Comparison of ENCODE assay signal across 15 cellular contexts in genomic region chr18:23342506-23342905, GRCh38.
DNase-seq lines count a peak whose midpoint lies in the region; ATAC-seq and TF ChIP-seq lines count a peak whose summit lies in the region.
"Had no signal": no experiment of that assay in that cellular context is flagged by ENCODE, and none has a peak within 500 bp of the region (broad histone marks: within the 10 kb centered on the region; RNA-seq: fewer than 3 reads in every experiment).

No MANE protein-coding gene starts in this region.

- POLR2A ChIA-PET in activated CD8-positive, alpha-beta T cell treated with anti-CD3 and anti-CD28 coated beads for 36 hours (lab: Charles Lee), result no interaction called here
- POLR2A ChIA-PET in activated CD8-positive, alpha-beta T cell treated with anti-CD3 and anti-CD28 coated beads, Interleukin-2, amount 10 ng/mL, durations not matched to agents 7 days and 5 days (lab: Charles Lee), result no interaction called here

- H3K4me1 Mint-ChIP-seq in activated CD8-positive, alpha-beta T cell treated with anti-CD3 and anti-CD28 coated beads for 36 hours (ENCODE audit: low read depth), result peaks cover 15% of the 10 kb centered on the region
- H3K4me1 Mint-ChIP-seq in activated CD8-positive, alpha-beta T cell treated with anti-CD3 and anti-CD28 coated beads, Interleukin-2, amount 10 ng/mL, durations not matched to agents 7 days and 5 days (ENCODE audit: low read depth), result no peaks in the 10 kb centered on the region
- peaks cover 12% of the 10 kb centered on the region for H3K4me1 Mint-ChIP-seq in stimulated activated naive CD8-positive, alpha-beta T cell treated with anti-CD3 and anti-CD28 coated beads, Interleukin-15, amount 100 ng/mL, for 72 hours
- peaks cover 5% of the 10 kb centered on the region for H3K4me1 Mint-ChIP-seq in stimulated activated effector memory CD8-positive, alpha-beta T cell treated with anti-CD3 and anti-CD28 coated beads, Interleukin-12 subunit alpha, Interleukin-12 subunit beta, amount 100 ng/mL, for 72 hours

- H3K27ac Mint-ChIP-seq in activated CD8-positive, alpha-beta T cell treated with anti-CD3 and anti-CD28 coated beads for 36 hours, result peak overlapping the region; percentile 38
- no peak overlapping the region for H3K27ac Mint-ChIP-seq in activated CD8-positive, alpha-beta T cell treated with anti-CD3 and anti-CD28 coated beads, Interleukin-2, amount 10 ng/mL, durations not matched to agents 7 days and 5 days
- H3K27ac Mint-ChIP-seq in stimulated activated naive CD8-positive, alpha-beta T cell treated with anti-CD3 and anti-CD28 coated beads, Interleukin-15, amount 100 ng/mL, for 72 hours, result no peak overlapping the region
- H3K27ac Mint-ChIP-seq in stimulated activated effector memory CD8-positive, alpha-beta T cell treated with anti-CD3 and anti-CD28 coated beads, Interleukin-12 subunit alpha, Interleukin-12 subunit beta, amount 100 ng/mL, for 72 hours, result no peak overlapping the region
- H3K27ac Mint-ChIP-seq: CD4-positive, alpha-beta memory T cell; HFFc6 had no signal

- no peak overlapping the region for H3K4me3 Mint-ChIP-seq in activated CD8-positive, alpha-beta T cell treated with anti-CD3 and anti-CD28 coated beads for 36 hours
- no peak overlapping the region for H3K4me3 Mint-ChIP-seq in activated CD8-positive, alpha-beta T cell treated with anti-CD3 and anti-CD28 coated beads, Interleukin-2, amount 10 ng/mL, durations not matched to agents 7 days and 5 days
- H3K4me3 Mint-ChIP-seq in stimulated activated naive CD8-positive, alpha-beta T cell treated with anti-CD3 and anti-CD28 coated beads, Interleukin-15, amount 100 ng/mL, for 72 hours, result no peak overlapping the region
- no peak overlapping the region for H3K4me3 Mint-ChIP-seq in stimulated activated effector memory CD8-positive, alpha-beta T cell treated with anti-CD3 and anti-CD28 coated beads, Interleukin-12 subunit alpha, Interleukin-12 subunit beta, amount 100 ng/mL, for 72 hours
- H3K4me3 Mint-ChIP-seq: CD4-positive, alpha-beta memory T cell; HFFc6 had no signal

- DNase-seq in activated CD8-positive, alpha-beta T cell treated with anti-CD3 and anti-CD28 coated beads for 36 hours, result no peak
- no peak for DNase-seq in activated CD8-positive, alpha-beta T cell treated with anti-CD3 and anti-CD28 coated beads, Interleukin-2, amount 10 ng/mL, durations not matched to agents 7 days and 5 days
- DNase-seq in stimulated activated naive CD8-positive, alpha-beta T cell treated with anti-CD3 and anti-CD28 coated beads, Interleukin-15, amount 100 ng/mL, for 72 hours, result no peak
- DNase-seq in stimulated activated naive CD8-positive, alpha-beta T cell treated with anti-CD3 and anti-CD28 coated beads, Interleukin-15, Interleukin-2, amounts not matched to agents 100 U/mL and 50 U/mL, for 24 hours, result no peak
- no peak for DNase-seq in stimulated activated effector memory CD8-positive, alpha-beta T cell treated with anti-CD3 and anti-CD28 coated beads, Interleukin-12 subunit alpha, Interleukin-12 subunit beta, amount 100 ng/mL, for 72 hours (ENCODE audit: low spot score in 2 of 2)
- DNase-seq in activated naive CD4-positive, alpha-beta T cell treated with anti-CD3 and anti-CD28 coated beads, Interleukin-2, amount 50 U/mL, for 16 hours, result no peak
- DNase-seq: C1 segment of cervical spinal cord; Calu3; CD4-positive, alpha-beta memory T cell; COR-L47; DMS53; DMS79 treated with DMSO at 0.1 percent for 48 hours; GF-D8; GOT3; HFFc6 had no signal

- no peak for ATAC-seq in activated CD8-positive, alpha-beta T cell treated with anti-CD3 and anti-CD28 coated beads for 36 hours
- ATAC-seq in activated CD8-positive, alpha-beta T cell treated with anti-CD3 and anti-CD28 coated beads, Interleukin-2, amount 10 ng/mL, durations not matched to agents 7 days and 5 days, result no peak
- peak; percentile 62 for ATAC-seq in stimulated activated naive CD8-positive, alpha-beta T cell treated with anti-CD3 and anti-CD28 coated beads, Interleukin-15, amount 100 ng/mL, for 72 hours
- ATAC-seq in stimulated activated naive CD8-positive, alpha-beta T cell treated with anti-CD3 and anti-CD28 coated beads, Interleukin-15, Interleukin-2, amounts not matched to agents 100 U/mL and 50 U/mL, for 24 hours, result no peak
- ATAC-seq in stimulated activated effector memory CD8-positive, alpha-beta T cell treated with anti-CD3 and anti-CD28 coated beads, Interleukin-12 subunit alpha, Interleukin-12 subunit beta, amount 100 ng/mL, for 72 hours, result peak; percentile 65

- no peaks in the 10 kb centered on the region for H3K27me3 Mint-ChIP-seq in activated CD8-positive, alpha-beta T cell treated with anti-CD3 and anti-CD28 coated beads for 36 hours
- no peaks in the 10 kb centered on the region for H3K27me3 Mint-ChIP-seq in activated CD8-positive, alpha-beta T cell treated with anti-CD3 and anti-CD28 coated beads, Interleukin-2, amount 10 ng/mL, durations not matched to agents 7 days and 5 days (ENCODE audit: low read depth)
- no peaks in the 10 kb centered on the region for H3K27me3 Mint-ChIP-seq in stimulated activated naive CD8-positive, alpha-beta T cell treated with anti-CD3 and anti-CD28 coated beads, Interleukin-15, amount 100 ng/mL, for 72 hours
- H3K27me3 Mint-ChIP-seq: CD4-positive, alpha-beta memory T cell had no signal

- TF ChIP-seq CTCF in activated CD8-positive, alpha-beta T cell treated with anti-CD3 and anti-CD28 coated beads for 36 hours (IDR thresholded peaks at IDR 0.05), result no peak

- intact Hi-C loops in activated CD8-positive, alpha-beta T cell treated with anti-CD3 and anti-CD28 coated beads for 36 hours (cut with micrococcal nuclease), result no loop called here

- H3K9me3 Mint-ChIP-seq in activated CD8-positive, alpha-beta T cell treated with anti-CD3 and anti-CD28 coated beads for 36 hours, result no peaks in the 10 kb centered on the region
- no peaks in the 10 kb centered on the region for H3K9me3 Mint-ChIP-seq in activated CD8-positive, alpha-beta T cell treated with anti-CD3 and anti-CD28 coated beads, Interleukin-2, amount 10 ng/mL, durations not matched to agents 7 days and 5 days (ENCODE audit: insufficient read depth)
- H3K9me3 Mint-ChIP-seq in stimulated activated naive CD8-positive, alpha-beta T cell treated with anti-CD3 and anti-CD28 coated beads, Interleukin-15, amount 100 ng/mL, for 72 hours, result no peaks in the 10 kb centered on the region
- H3K9me3 Mint-ChIP-seq in stimulated activated effector memory CD8-positive, alpha-beta T cell treated with anti-CD3 and anti-CD28 coated beads, Interleukin-12 subunit alpha, Interleukin-12 subunit beta, amount 100 ng/mL, for 72 hours, result no peaks in the 10 kb centered on the region
- H3K9me3 Mint-ChIP-seq: HFFc6 had no signal

- CTCF ChIA-PET in activated CD8-positive, alpha-beta T cell treated with anti-CD3 and anti-CD28 coated beads for 36 hours (lab: Charles Lee), result interaction anchor here (1.0 kb wide), 1 partner anchor 37 kb away, joined by 3 read pairs; no protein-coding TSS in a partner anchor
- CTCF ChIA-PET in activated CD8-positive, alpha-beta T cell treated with anti-CD3 and anti-CD28 coated beads, Interleukin-2, amount 10 ng/mL, durations not matched to agents 7 days and 5 days (lab: Charles Lee), result no interaction called here

- peaks cover 15% of the 10 kb centered on the region for H3K36me3 Mint-ChIP-seq in activated CD8-positive, alpha-beta T cell treated with anti-CD3 and anti-CD28 coated beads for 36 hours (ENCODE audit: low read depth)
- H3K36me3 Mint-ChIP-seq in activated CD8-positive, alpha-beta T cell treated with anti-CD3 and anti-CD28 coated beads, Interleukin-2, amount 10 ng/mL, durations not matched to agents 7 days and 5 days (ENCODE audit: low read depth), result peaks cover 13% of the 10 kb centered on the region
- no peaks in the 10 kb centered on the region for H3K36me3 Mint-ChIP-seq in stimulated activated effector memory CD8-positive, alpha-beta T cell treated with anti-CD3 and anti-CD28 coated beads, Interleukin-12 subunit alpha, Interleukin-12 subunit beta, amount 100 ng/mL, for 72 hours

Comparison
In these comparisons a context has a peak if more than half of its experiments do, and no peak if none do; other contexts are left out.
1. ATAC-seq: peak in stimulated activated naive CD8-positive, alpha-beta T cell treated with anti-CD3 and anti-CD28 coated beads, Interleukin-15, amount 100 ng/mL, for 72 hours (single experiment) and stimulated activated effector memory CD8-positive, alpha-beta T cell treated with anti-CD3 and anti-CD28 coated beads, Interleukin-12 subunit alpha, Interleukin-12 subunit beta, amount 100 ng/mL, for 72 hours (single experiment); none in activated CD8-positive, alpha-beta T cell treated with anti-CD3 and anti-CD28 coated beads for 36 hours (single experiment), activated CD8-positive, alpha-beta T cell treated with anti-CD3 and anti-CD28 coated beads, Interleukin-2, amount 10 ng/mL, durations not matched to agents 7 days and 5 days (single experiment) and stimulated activated naive CD8-positive, alpha-beta T cell treated with anti-CD3 and anti-CD28 coated beads, Interleukin-15, Interleukin-2, amounts not matched to agents 100 U/mL and 50 U/mL, for 24 hours (single experiment).